In the genomic region with DNA sequence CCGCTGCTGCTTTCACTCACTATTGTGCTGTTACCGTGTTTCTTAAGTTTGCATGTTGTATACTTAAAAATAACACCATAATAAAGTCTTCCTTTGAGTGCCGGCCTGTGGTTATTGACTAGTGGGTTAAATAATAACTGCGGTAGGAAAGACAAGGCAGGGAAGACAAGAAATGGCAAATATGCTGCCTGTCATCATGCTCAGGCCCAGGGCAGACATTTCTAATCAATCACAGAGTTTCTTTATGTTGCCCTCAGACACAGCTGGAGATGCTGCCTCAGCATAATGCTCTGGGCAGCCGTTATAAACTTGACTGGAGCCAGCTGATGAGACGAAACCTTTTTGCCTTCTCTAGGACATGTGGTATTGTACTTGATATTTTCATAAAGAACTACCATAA, we compare ENCODE assay signal across 2 cellular contexts.
TF ChIP-seq lines count a peak whose summit lies in the region.

No MANE protein-coding gene starts in this region.

TF ChIP-seq in HEK293, 187 proteins besides CTCF, POLR2A, EP300 and RAD21 (continued from another document):
- TF ChIP-seq ZBTB17 (tag by site-specific recombination; IDR thresholded peaks at IDR 0.05) (peak; percentile 65), SALL2 (tag by site-specific recombination; IDR thresholded peaks at IDR 0.05; ENCODE audit: borderline replicate concordance) (no peak), ZNF76 (tag by site-specific recombination; IDR thresholded peaks at IDR 0.05; ENCODE audit: borderline replicate concordance, low read depth) (no peak), ZNF837 (tag by site-specific recombination; IDR thresholded peaks at IDR 0.05) (no peak), ZNF239 (tag by site-specific recombination; IDR thresholded peaks at IDR 0.05) (no peak)
- TF ChIP-seq, protein P1, sequence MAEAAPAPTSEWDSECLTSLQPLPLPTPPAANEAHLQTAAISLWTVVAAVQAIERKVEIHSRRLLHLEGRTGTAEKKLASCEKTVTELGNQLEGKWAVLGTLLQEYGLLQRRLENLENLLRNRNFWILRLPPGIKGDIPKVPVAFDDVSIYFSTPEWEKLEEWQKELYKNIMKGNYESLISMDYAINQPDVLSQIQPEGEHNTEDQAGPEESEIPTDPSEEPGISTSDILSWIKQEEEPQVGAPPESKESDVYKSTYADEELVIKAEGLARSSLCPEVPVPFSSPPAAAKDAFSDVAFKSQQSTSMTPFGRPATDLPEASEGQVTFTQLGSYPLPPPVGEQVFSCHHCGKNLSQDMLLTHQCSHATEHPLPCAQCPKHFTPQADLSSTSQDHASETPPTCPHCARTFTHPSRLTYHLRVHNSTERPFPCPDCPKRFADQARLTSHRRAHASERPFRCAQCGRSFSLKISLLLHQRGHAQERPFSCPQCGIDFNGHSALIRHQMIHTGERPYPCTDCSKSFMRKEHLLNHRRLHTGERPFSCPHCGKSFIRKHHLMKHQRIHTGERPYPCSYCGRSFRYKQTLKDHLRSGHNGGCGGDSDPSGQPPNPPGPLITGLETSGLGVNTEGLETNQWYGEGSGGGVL (tag by site-specific recombination; IDR thresholded peaks at IDR 0.05): no peak

TF ChIP-seq in GM12878, 131 proteins besides CTCF, POLR2A, EP300 and RAD21 (continued from another document):
- TF ChIP-seq, protein P2, sequence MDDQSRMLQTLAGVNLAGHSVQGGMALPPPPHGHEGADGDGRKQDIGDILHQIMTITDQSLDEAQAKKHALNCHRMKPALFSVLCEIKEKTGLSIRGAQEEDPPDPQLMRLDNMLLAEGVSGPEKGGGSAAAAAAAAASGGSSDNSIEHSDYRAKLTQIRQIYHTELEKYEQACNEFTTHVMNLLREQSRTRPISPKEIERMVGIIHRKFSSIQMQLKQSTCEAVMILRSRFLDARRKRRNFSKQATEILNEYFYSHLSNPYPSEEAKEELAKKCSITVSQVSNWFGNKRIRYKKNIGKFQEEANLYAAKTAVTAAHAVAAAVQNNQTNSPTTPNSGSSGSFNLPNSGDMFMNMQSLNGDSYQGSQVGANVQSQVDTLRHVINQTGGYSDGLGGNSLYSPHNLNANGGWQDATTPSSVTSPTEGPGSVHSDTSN (IDR thresholded peaks at IDR 0.05; ENCODE audit: insufficient replicate concordance, low read depth, low read length): no peak
- no peak for TF ChIP-seq SIX5 (IDR thresholded peaks at IDR 0.05; ENCODE audit: low read depth, low read length, severe bottlenecking)
- TF ChIP-seq, protein P3, sequence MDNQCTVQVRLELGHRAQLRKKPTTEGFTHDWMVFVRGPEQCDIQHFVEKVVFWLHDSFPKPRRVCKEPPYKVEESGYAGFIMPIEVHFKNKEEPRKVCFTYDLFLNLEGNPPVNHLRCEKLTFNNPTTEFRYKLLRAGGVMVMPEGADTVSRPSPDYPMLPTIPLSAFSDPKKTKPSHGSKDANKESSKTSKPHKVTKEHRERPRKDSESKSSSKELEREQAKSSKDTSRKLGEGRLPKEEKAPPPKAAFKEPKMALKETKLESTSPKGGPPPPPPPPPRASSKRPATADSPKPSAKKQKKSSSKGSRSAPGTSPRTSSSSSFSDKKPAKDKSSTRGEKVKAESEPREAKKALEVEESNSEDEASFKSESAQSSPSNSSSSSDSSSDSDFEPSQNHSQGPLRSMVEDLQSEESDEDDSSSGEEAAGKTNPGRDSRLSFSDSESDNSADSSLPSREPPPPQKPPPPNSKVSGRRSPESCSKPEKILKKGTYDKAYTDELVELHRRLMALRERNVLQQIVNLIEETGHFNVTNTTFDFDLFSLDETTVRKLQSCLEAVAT (IDR thresholded peaks at IDR 0.05): 0 out of 2 replicates have a peak, but pooled peaks have one; percentile 25
- TF ChIP-seq, protein P4, sequence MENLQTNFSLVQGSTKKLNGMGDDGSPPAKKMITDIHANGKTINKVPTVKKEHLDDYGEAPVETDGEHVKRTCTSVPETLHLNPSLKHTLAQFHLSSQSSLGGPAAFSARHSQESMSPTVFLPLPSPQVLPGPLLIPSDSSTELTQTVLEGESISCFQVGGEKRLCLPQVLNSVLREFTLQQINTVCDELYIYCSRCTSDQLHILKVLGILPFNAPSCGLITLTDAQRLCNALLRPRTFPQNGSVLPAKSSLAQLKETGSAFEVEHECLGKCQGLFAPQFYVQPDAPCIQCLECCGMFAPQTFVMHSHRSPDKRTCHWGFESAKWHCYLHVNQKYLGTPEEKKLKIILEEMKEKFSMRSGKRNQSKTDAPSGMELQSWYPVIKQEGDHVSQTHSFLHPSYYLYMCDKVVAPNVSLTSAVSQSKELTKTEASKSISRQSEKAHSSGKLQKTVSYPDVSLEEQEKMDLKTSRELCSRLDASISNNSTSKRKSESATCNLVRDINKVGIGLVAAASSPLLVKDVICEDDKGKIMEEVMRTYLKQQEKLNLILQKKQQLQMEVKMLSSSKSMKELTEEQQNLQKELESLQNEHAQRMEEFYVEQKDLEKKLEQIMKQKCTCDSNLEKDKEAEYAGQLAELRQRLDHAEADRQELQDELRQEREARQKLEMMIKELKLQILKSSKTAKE (IDR thresholded peaks at IDR 0.05; ENCODE audit: low read depth, poor library complexity, severe bottlenecking): no peak
